Comparison of ENCODE assay signal across 8 cellular contexts in genomic region chr16:87297918-87298631, GRCh38. TPM values are rescaled to one million over a fixed set of nuclear protein-coding genes. Genes with fewer than 3 reads are reported as not detected.
DNase-seq lines count a peak whose midpoint lies in the region; ATAC-seq lines count a peak whose summit lies in the region.

No MANE protein-coding gene starts in this region.

- 47% methylated on average over 15 of the region's 15 CpGs for WGBS in right cardiac atrium

- DNase-seq in EH (ENCODE audit: low read depth), result peak; percentile 32
- DNase-seq in NAMALWA (ENCODE audit: low spot score), result peak; percentile 75
- peak; percentile 16 for DNase-seq in activated gamma-delta T cell treated with anti-CD3 and anti-CD28 coated beads, Interleukin-2, amount 50 U/mL, for 16 hours (ENCODE audit: low read depth)
- peak in 1 of 3 donors; percentile 57 for DNase-seq in right cardiac atrium
- peak; percentile 27 to 32 for DNase-seq in stimulated activated CD4-positive, alpha-beta T cell treated with anti-CD3 and anti-CD28 coated beads, Interleukin-2, amount 100 ng/mL, for 48 hours
- DNase-seq in SIG-M5 treated with dmso at 0.1 percent for 504 hours (lab: John Stamatoyannopoulos, UW; ENCODE audit: unreplicated experiment), result no peak
- no peak for DNase-seq in NCI-H524 treated with DMSO at 0.1 percent for 48 hours (lab: John Stamatoyannopoulos, UW)

- no peaks in the 10 kb centered on the region for H3K9me3 ChIP-seq in right cardiac atrium (ENCODE audit: control insufficient read depth, low read length)

- H3K4me1 ChIP-seq in right cardiac atrium (ENCODE audit: control insufficient read depth, insufficient read depth, low read length), result no peaks in the 10 kb centered on the region

- no peak overlapping the region for H3K27ac ChIP-seq in right cardiac atrium (ENCODE audit: low read length)

- intact Hi-C loops in right cardiac atrium (cut with DNase I), result no loop called here

- ATAC-seq in right cardiac atrium, result peak; percentile 38 to 41
- no peak for ATAC-seq in GM21619 (IDR thresholded peaks at IDR 0.05; ENCODE audit: unreplicated experiment)

- H3K4me3 ChIP-seq in right cardiac atrium (ENCODE audit: low read length), result no peak overlapping the region

- H3K27me3 ChIP-seq in right cardiac atrium (ENCODE audit: control insufficient read depth, insufficient read depth), result no peaks in the 10 kb centered on the region

RNA-seq across cellular contexts. Expression of gene C16orf95, which starts 19.1 kb away (rescaled TPM):
- 1 to 10 TPM; 3.4 to 5.4 (median 4.2) TPM for total RNA-seq in right cardiac atrium
- polyA plus RNA-seq in right cardiac atrium, result 4.7 TPM

Comparison
In these comparisons a context has a peak if more than half of its experiments do, and no peak if none do; other contexts are left out.
1. DNase-seq: peak in EH (single experiment), NAMALWA (single experiment), activated gamma-delta T cell treated with anti-CD3 and anti-CD28 coated beads, Interleukin-2, amount 50 U/mL, for 16 hours (single experiment) and stimulated activated CD4-positive, alpha-beta T cell treated with anti-CD3 and anti-CD28 coated beads, Interleukin-2, amount 100 ng/mL, for 48 hours (2 of 2); none in SIG-M5 treated with dmso at 0.1 percent for 504 hours (single experiment) and NCI-H524 treated with DMSO at 0.1 percent for 48 hours (single experiment).